Comparison of ENCODE assay signal across 1 cellular context in genomic region chr3:55159711-55160110, GRCh38.
TF ChIP-seq lines count a peak whose summit lies in the region.

No MANE protein-coding gene starts in this region.

TF ChIP-seq in IMR-90, 13 proteins besides CTCF, POLR2A, EP300 and RAD21 (continued from another document):
- TF ChIP-seq ELK1 (IDR thresholded peaks at IDR 0.05; ENCODE audit: borderline replicate concordance, low read depth, low read length): no peak
